ENCODE assay signal across 1 cellular context in the genomic region with DNA sequence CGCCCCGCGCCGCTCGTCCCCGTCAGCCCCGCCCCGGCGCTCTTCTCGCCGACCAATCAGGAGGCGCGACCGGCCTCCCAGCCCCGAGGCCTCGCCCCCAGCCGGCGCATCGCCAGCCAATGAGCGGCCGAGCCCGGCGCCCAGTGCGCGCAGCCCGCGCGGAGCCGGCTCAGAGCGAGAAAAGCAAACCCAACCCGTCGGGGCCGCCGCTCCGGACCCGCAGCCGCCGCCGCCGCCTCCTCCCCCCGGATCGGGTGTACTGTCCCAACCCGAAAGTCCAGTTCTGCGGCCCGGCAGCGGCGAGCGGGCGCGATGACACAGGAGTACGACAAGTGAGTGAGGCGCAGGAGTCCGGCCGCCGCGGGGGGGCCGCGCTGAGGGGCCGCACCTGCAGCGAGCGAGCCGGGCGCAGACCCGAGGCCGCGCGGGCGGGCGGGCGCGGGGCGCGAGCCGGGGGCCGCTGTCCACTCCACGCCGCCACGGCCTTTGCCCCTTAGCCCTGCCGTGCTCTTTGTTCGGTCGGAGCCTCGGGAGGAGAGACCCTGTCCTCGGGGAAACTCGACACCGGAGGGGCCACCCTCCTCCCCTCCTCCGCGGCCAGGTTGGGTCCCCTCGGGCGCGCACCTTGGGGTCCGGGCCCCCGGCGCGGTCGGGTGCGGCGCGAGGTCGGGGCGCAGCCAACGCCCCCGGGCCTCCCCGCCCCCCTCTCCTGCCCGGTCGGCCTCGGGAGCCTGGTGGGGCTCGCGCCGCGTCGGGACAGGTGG.
TF ChIP-seq lines count a peak whose summit lies in the region.

A gene with protein sequence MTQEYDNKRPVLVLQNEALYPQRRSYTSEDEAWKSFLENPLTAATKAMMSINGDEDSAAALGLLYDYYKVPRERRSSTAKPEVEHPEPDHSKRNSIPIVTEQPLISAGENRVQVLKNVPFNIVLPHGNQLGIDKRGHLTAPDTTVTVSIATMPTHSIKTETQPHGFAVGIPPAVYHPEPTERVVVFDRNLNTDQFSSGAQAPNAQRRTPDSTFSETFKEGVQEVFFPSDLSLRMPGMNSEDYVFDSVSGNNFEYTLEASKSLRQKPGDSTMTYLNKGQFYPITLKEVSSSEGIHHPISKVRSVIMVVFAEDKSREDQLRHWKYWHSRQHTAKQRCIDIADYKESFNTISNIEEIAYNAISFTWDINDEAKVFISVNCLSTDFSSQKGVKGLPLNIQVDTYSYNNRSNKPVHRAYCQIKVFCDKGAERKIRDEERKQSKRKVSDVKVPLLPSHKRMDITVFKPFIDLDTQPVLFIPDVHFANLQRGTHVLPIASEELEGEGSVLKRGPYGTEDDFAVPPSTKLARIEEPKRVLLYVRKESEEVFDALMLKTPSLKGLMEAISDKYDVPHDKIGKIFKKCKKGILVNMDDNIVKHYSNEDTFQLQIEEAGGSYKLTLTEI (plus strand): TSS at position 172 of the 764 bp plus-strand sequence. CDS start 141 bp downstream, at position 313.

TF ChIP-seq in HEK293, 187 proteins besides CTCF, POLR2A, EP300 and RAD21 (continued from another document):
- TF ChIP-seq, protein P1, sequence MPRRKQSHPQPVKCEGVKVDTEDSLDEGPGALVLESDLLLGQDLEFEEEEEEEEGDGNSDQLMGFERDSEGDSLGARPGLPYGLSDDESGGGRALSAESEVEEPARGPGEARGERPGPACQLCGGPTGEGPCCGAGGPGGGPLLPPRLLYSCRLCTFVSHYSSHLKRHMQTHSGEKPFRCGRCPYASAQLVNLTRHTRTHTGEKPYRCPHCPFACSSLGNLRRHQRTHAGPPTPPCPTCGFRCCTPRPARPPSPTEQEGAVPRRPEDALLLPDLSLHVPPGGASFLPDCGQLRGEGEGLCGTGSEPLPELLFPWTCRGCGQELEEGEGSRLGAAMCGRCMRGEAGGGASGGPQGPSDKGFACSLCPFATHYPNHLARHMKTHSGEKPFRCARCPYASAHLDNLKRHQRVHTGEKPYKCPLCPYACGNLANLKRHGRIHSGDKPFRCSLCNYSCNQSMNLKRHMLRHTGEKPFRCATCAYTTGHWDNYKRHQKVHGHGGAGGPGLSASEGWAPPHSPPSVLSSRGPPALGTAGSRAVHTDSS (tag by site-specific recombination; IDR thresholded peaks at IDR 0.05): no peak
- TF ChIP-seq ZNF792 (tag by site-specific recombination; IDR thresholded peaks at IDR 0.05) (no peak), ZNF221 (tag by site-specific recombination; IDR thresholded peaks at IDR 0.05; ENCODE audit: borderline replicate concordance) (no peak), ZFP41 (tag by site-specific recombination; IDR thresholded peaks at IDR 0.05; ENCODE audit: borderline replicate concordance) (no peak), SP2 (tag by site-specific recombination; IDR thresholded peaks at IDR 0.05) (0 out of 2 replicates have a peak, but pooled peaks have one; percentile 14), ZBTB8A (tag by site-specific recombination; IDR thresholded peaks at IDR 0.05) (peak; percentile 45), ZNF138 (tag by site-specific recombination; IDR thresholded peaks at IDR 0.05; ENCODE audit: borderline replicate concordance) (no peak), ZNF596 (tag by site-specific recombination; IDR thresholded peaks at IDR 0.05) (peak; percentile 71), TCF7L2 (IDR thresholded peaks at IDR 0.05; ENCODE audit: borderline replicate concordance, low read depth, low read length) (no peak)
- TF ChIP-seq, protein P2, sequence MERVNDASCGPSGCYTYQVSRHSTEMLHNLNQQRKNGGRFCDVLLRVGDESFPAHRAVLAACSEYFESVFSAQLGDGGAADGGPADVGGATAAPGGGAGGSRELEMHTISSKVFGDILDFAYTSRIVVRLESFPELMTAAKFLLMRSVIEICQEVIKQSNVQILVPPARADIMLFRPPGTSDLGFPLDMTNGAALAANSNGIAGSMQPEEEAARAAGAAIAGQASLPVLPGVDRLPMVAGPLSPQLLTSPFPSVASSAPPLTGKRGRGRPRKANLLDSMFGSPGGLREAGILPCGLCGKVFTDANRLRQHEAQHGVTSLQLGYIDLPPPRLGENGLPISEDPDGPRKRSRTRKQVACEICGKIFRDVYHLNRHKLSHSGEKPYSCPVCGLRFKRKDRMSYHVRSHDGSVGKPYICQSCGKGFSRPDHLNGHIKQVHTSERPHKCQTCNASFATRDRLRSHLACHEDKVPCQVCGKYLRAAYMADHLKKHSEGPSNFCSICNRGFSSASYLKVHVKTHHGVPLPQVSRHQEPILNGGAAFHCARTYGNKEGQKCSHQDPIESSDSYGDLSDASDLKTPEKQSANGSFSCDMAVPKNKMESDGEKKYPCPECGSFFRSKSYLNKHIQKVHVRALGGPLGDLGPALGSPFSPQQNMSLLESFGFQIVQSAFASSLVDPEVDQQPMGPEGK (tag by site-specific recombination; IDR thresholded peaks at IDR 0.05): peak; percentile 70
- TF ChIP-seq, protein P3, sequence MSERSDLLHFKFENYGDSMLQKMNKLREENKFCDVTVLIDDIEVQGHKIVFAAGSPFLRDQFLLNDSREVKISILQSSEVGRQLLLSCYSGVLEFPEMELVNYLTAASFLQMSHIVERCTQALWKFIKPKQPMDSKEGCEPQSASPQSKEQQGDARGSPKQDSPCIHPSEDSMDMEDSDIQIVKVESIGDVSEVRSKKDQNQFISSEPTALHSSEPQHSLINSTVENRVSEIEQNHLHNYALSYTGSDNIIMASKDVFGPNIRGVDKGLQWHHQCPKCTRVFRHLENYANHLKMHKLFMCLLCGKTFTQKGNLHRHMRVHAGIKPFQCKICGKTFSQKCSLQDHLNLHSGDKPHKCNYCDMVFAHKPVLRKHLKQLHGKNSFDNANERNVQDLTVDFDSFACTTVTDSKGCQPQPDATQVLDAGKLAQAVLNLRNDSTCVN (tag by site-specific recombination; optimal IDR thresholded peaks at IDR 0.05): peak; percentile 65
- TF ChIP-seq, protein P4, sequence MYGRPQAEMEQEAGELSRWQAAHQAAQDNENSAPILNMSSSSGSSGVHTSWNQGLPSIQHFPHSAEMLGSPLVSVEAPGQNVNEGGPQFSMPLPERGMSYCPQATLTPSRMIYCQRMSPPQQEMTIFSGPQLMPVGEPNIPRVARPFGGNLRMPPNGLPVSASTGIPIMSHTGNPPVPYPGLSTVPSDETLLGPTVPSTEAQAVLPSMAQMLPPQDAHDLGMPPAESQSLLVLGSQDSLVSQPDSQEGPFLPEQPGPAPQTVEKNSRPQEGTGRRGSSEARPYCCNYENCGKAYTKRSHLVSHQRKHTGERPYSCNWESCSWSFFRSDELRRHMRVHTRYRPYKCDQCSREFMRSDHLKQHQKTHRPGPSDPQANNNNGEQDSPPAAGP (tag by site-specific recombination; IDR thresholded peaks at IDR 0.05): no peak
- TF ChIP-seq, protein P5, sequence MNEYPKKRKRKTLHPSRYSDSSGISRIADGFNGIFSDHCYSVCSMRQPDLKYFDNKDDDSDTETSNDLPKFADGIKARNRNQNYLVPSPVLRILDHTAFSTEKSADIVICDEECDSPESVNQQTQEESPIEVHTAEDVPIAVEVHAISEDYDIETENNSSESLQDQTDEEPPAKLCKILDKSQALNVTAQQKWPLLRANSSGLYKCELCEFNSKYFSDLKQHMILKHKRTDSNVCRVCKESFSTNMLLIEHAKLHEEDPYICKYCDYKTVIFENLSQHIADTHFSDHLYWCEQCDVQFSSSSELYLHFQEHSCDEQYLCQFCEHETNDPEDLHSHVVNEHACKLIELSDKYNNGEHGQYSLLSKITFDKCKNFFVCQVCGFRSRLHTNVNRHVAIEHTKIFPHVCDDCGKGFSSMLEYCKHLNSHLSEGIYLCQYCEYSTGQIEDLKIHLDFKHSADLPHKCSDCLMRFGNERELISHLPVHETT (tag by site-specific recombination; IDR thresholded peaks at IDR 0.05): no peak
TF ChIP-seq in HEK293: peak in this region for 9.
